17 cellular contexts compared by ENCODE assay signal in the genomic region with DNA sequence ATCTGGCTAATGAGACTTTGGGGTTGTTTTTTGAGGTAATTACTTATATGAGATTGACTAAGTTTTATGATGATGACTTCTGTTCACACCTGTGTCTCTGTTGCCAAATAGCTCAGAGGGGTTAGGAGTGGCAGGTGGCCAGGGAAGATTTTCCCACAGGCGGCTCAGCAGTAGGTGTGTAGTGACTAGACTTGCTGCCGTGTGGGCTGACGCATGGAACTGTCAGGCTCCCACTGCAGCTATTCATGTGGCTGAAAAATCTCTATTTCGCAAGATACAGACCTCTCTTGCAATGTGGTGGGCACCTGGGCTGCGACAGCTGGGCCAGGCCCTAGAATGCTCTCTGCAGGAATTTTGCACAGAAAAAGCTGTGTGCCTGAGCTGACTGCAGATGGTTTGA. TPM values are rescaled to one million over a fixed set of nuclear protein-coding genes. Genes with fewer than 3 reads are reported as not detected.
DNase-seq lines count a peak whose midpoint lies in the region; ATAC-seq and TF ChIP-seq lines count a peak whose summit lies in the region.
"Had no signal": no experiment of that assay in that cellular context is flagged by ENCODE, and none has a peak within 500 bp of the region (broad histone marks: within the 10 kb centered on the region; RNA-seq: fewer than 3 reads in every experiment).

No MANE protein-coding gene starts in this region.

- dilution Hi-C loops in mammary epithelial cell (cut with HindIII; ENCODE audit: low sequenced_read_pairs), result no loop called here

- H3K4me1 ChIP-seq in GM23248 (ENCODE audit: insufficient read depth) (peaks cover 34% of the 10 kb centered on the region), mammary epithelial cell (ENCODE audit: insufficient read depth, low read length) (peaks cover 43% of the 10 kb centered on the region)

- no peak for ATAC-seq in HG03457 (IDR thresholded peaks at IDR 0.05; ENCODE audit: unreplicated experiment)
- ATAC-seq: left colon had no signal

- H3K9ac ChIP-seq in GM23248 (no peak overlapping the region), mammary epithelial cell (ENCODE audit: insufficient read depth, low read length) (no peak overlapping the region), neural cell (ENCODE audit: low read length) (peak overlapping the region; percentile 25)

- H2AFZ ChIP-seq in GM23248 (no peak overlapping the region), mammary epithelial cell (ENCODE audit: low read depth, low read length) (no peak overlapping the region), neural cell (ENCODE audit: low read depth, low read length) (no peak overlapping the region)
- H2AFZ ChIP-seq: hepatocyte had no signal

- no peak for TF ChIP-seq CTCF in mammary epithelial cell (conservative IDR thresholded peaks at IDR 0.05 in 1 of 2, IDR thresholded peaks at IDR 0.05 in 1 of 2; ENCODE audit: extremely low read depth in 1 of 2, insufficient read depth in 1 of 2, low read depth in 1 of 2, low read length in 2 of 2)
- TF ChIP-seq CTCF in neural cell (IDR thresholded peaks at IDR 0.05; ENCODE audit: poor library complexity, severe bottlenecking), result no peak

- TF ChIP-seq RAD21 in neural cell (conservative IDR thresholded peaks at IDR 0.05), result no peak

- no peaks in the 10 kb centered on the region for H3K79me2 ChIP-seq in GM23248 (ENCODE audit: insufficient read depth)
- H3K79me2 ChIP-seq in mammary epithelial cell (ENCODE audit: insufficient read depth, low read length), result peaks cover 10% of the 10 kb centered on the region
- H3K79me2 ChIP-seq in neural cell (replicated peaks; ENCODE audit: insufficient read depth, low read length), result no peaks in the 10 kb centered on the region
- H3K79me2 ChIP-seq: hepatocyte had no signal

- in situ Hi-C loops in GM23248 (cut with MboI) (no loop called here), mammary epithelial cell (cut with MboI; ENCODE audit: low sequenced_read_pairs in 2 of 2) (no loop called here)

- peaks cover 21% of the 10 kb centered on the region for H3F3A ChIP-seq in GM23248 (ENCODE audit: insufficient read depth)
- peaks cover 3% of the 10 kb centered on the region for H3F3A ChIP-seq in neural cell (ENCODE audit: insufficient read depth, low read length, poor library complexity, severe bottlenecking)

- H3K9me2 ChIP-seq in GM23248 (ENCODE audit: insufficient read depth), result no peaks in the 10 kb centered on the region
- no peaks in the 10 kb centered on the region for H3K9me2 ChIP-seq in neural cell (ENCODE audit: insufficient read depth, low read length)

- H3K27me3 ChIP-seq in GM23248 (replicated peaks; ENCODE audit: insufficient read depth) (no peaks in the 10 kb centered on the region), mammary epithelial cell (ENCODE audit: insufficient read depth, low read length) (no peaks in the 10 kb centered on the region), neural cell (ENCODE audit: insufficient read depth, low read depth, low read length) (no peaks in the 10 kb centered on the region)
- H3K27me3 ChIP-seq: adrenal gland, hepatocyte had no signal

- H3K27ac ChIP-seq in GM23248 (no peak overlapping the region), mammary epithelial cell (ENCODE audit: insufficient read depth, low read depth, low read length) (peak overlapping the region; percentile 38), neural cell (ENCODE audit: low read length) (peak overlapping the region; percentile 57)
- H3K27ac ChIP-seq: adrenal gland, hepatocyte had no signal

- no peaks in the 10 kb centered on the region for H3K9me3 ChIP-seq in GM23248 (ENCODE audit: low read depth)
- H3K9me3 ChIP-seq in mammary epithelial cell (replicated peaks; ENCODE audit: insufficient read depth, low read length), result peaks cover 18% of the 10 kb centered on the region
- no peaks in the 10 kb centered on the region for H3K9me3 ChIP-seq in neural cell (ENCODE audit: low read length)
- H3K9me3 ChIP-seq: adrenal gland had no signal

- no TSS peak for BruUV-seq in mammary epithelial cell (replicated peaks; lab: Mats Ljungman, UMichigan)

- intact Hi-C loops in mammary epithelial cell (cut with micrococcal nuclease), result loop anchor here (1.0 to 5.0 kb wide), 6 partner anchors 52 to 222 kb away; a partner anchor contains a TSS

- H3K4me3 ChIP-seq in GM23248, result no peak overlapping the region
- peak overlapping the region in 1 of 3 experiments; percentile 30 for H3K4me3 ChIP-seq in mammary epithelial cell (replicated peaks in 1 of 3; ENCODE audit: insufficient read depth in 1 of 3, low read depth in 2 of 3, low read length in 3 of 3)
- H3K4me3 ChIP-seq in neural cell (ENCODE audit: low read length), result no peak overlapping the region
- H3K4me3 ChIP-seq: adrenal gland, hepatocyte had no signal

- no peak overlapping the region for H3K4me2 ChIP-seq in GM23248 (ENCODE audit: unreplicated experiment)
- H3K4me2 ChIP-seq in mammary epithelial cell (ENCODE audit: insufficient read depth, low read depth, low read length), result peak overlapping the region; percentile 25
- H3K4me2 ChIP-seq in neural cell (ENCODE audit: low read length), result no peak overlapping the region
- H3K4me2 ChIP-seq: hepatocyte had no signal

- H3K36me3 ChIP-seq in GM23248 (ENCODE audit: low read depth) (no peaks in the 10 kb centered on the region), mammary epithelial cell (ENCODE audit: insufficient read depth, low read length) (no peaks in the 10 kb centered on the region), neural cell (ENCODE audit: insufficient read depth, low read length) (no peaks in the 10 kb centered on the region)
- H3K36me3 ChIP-seq: adrenal gland had no signal

- H4K20me1 ChIP-seq in GM23248 (ENCODE audit: insufficient read depth), result no peaks in the 10 kb centered on the region
- H4K20me1 ChIP-seq in mammary epithelial cell (ENCODE audit: insufficient read depth, low read length), result no peaks in the 10 kb centered on the region
- H4K20me1 ChIP-seq in neural cell (ENCODE audit: insufficient read depth), result no peaks in the 10 kb centered on the region

- CTCF ChIA-PET in mammary epithelial cell (lab: Charles Lee; ENCODE audit: low non-redundant PET), result interaction anchor here (0.7 kb wide), 1 partner anchor 62 kb away, joined by 4 read pairs; no protein-coding TSS in a partner anchor

- WGBS in GM23248 (ENCODE audit: low coverage in 1 of 2, low lambda C conversion rate in 2 of 2, missing lambda C conversion rate in 2 of 2), 2 experiments, result 72 to 82% methylated on average over 5 of the region's 5 CpGs
- 0% methylated on average over 5 of the region's 5 CpGs for WGBS in mammary epithelial cell (ENCODE audit: low coverage, missing lambda C conversion rate)

- DNase-seq in GM23248 (peak; percentile 57), NCI-H2171 (lab: John Stamatoyannopoulos, UW) (peak; percentile 9), mammary epithelial cell (peak; percentile 86), superior temporal gyrus (ENCODE audit: extremely low spot score) (no peak), iPS-NIHi11 (ENCODE audit: low spot score) (no peak), HK-2 (ENCODE audit: unreplicated experiment) (no peak)
- DNase-seq: activated CD4-positive, alpha-beta T cell treated with anti-CD3 and anti-CD28 coated beads for 48 hours; activated T-cell treated with anti-CD3 and anti-CD28 coated beads, Interleukin-2, amount 50 U/mL, for 24 hours; adrenal gland; CD4-positive, CD25-positive, alpha-beta regulatory T cell; DMS79 treated with DMSO at 0.1 percent for 48 hours; left colon; NCI-H2107 had no signal

- TF ChIP-seq EP300 in neural cell (conservative IDR thresholded peaks at IDR 0.05; ENCODE audit: poor library complexity, severe bottlenecking), result no peak

TF ChIP-seq in neural cell, 6 proteins besides CTCF, POLR2A, EP300 and RAD21 (continues in another document):
- TF ChIP-seq MXI1 (conservative IDR thresholded peaks at IDR 0.05; ENCODE audit: poor library complexity, severe bottlenecking), result no peak
- TF ChIP-seq, protein P1, sequence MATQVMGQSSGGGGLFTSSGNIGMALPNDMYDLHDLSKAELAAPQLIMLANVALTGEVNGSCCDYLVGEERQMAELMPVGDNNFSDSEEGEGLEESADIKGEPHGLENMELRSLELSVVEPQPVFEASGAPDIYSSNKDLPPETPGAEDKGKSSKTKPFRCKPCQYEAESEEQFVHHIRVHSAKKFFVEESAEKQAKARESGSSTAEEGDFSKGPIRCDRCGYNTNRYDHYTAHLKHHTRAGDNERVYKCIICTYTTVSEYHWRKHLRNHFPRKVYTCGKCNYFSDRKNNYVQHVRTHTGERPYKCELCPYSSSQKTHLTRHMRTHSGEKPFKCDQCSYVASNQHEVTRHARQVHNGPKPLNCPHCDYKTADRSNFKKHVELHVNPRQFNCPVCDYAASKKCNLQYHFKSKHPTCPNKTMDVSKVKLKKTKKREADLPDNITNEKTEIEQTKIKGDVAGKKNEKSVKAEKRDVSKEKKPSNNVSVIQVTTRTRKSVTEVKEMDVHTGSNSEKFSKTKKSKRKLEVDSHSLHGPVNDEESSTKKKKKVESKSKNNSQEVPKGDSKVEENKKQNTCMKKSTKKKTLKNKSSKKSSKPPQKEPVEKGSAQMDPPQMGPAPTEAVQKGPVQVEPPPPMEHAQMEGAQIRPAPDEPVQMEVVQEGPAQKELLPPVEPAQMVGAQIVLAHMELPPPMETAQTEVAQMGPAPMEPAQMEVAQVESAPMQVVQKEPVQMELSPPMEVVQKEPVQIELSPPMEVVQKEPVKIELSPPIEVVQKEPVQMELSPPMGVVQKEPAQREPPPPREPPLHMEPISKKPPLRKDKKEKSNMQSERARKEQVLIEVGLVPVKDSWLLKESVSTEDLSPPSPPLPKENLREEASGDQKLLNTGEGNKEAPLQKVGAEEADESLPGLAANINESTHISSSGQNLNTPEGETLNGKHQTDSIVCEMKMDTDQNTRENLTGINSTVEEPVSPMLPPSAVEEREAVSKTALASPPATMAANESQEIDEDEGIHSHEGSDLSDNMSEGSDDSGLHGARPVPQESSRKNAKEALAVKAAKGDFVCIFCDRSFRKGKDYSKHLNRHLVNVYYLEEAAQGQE (IDR thresholded peaks at IDR 0.05; ENCODE audit: borderline replicate concordance), result no peak

RNA-seq across cellular contexts. Expression of a gene that starts 1.4 kb away (rescaled TPM):
- total RNA-seq in GM23248 (2014; rRNA removed; shearing (Covaris generic)), result 8.6 and 16.7 TPM in 2 replicates
- polyA plus RNA-seq in GM23248 (2016; fragmentation: Nextera tagmentation; extraction: Ambion mirVana) (10.4 and 11.9 TPM in 2 replicates), mammary epithelial cell (90.0 TPM), neural cell (8.9 and 9.2 TPM in 2 replicates)
- 100 to 1,000 TPM; 168 to 495 TPM for total RNA-seq in mammary epithelial cell
- polyA minus RNA-seq in mammary epithelial cell (92.4 TPM), neural cell (1.2 and 3.8 TPM in 2 replicates)
- total RNA-seq: CD4-positive, CD25-positive, alpha-beta regulatory T cell; left colon had no signal
- polyA plus RNA-seq: CD4-positive, CD25-positive, alpha-beta regulatory T cell had no signal

RNA-seq across cellular contexts. Expression of a gene that starts 27.7 kb away (rescaled TPM):
- total RNA-seq in GM23248 (2014; rRNA removed; shearing (Covaris generic)), result not detected in 2 replicates
- polyA plus RNA-seq in GM23248 (2016; fragmentation: Nextera tagmentation; extraction: Ambion mirVana) (not detected in 2 replicates), mammary epithelial cell (0.33 TPM), neural cell (0.41 TPM in 1 of 2 replicates, not detected in the other)
- under 1 TPM; 0.17 to 0.38 TPM for total RNA-seq in mammary epithelial cell
- polyA minus RNA-seq in mammary epithelial cell (not detected), neural cell (not detected in 2 replicates)
- total RNA-seq: CD4-positive, CD25-positive, alpha-beta regulatory T cell; epithelial cell of proximal tubule had no signal
- polyA plus RNA-seq: CD4-positive, CD25-positive, alpha-beta regulatory T cell had no signal

RNA-seq across cellular contexts. Expression of a gene that starts 50.3 kb away (rescaled TPM):
- total RNA-seq in GM23248 (2014; rRNA removed; shearing (Covaris generic)), result not detected in 2 replicates
- polyA plus RNA-seq in GM23248 (2016; fragmentation: Nextera tagmentation; extraction: Ambion mirVana), result 0.23 TPM in 1 of 2 replicates, not detected in the other
- total RNA-seq in mammary epithelial cell, result not detected
- polyA plus RNA-seq in mammary epithelial cell, result 0.75 TPM
- not detected for polyA minus RNA-seq in mammary epithelial cell
- not detected in 2 replicates for polyA plus RNA-seq in neural cell
- 0.46 and 0.49 TPM in 2 replicates for polyA minus RNA-seq in neural cell
- total RNA-seq: hepatocyte, left colon had no signal

Comparison
In these comparisons a context has a peak if more than half of its experiments do, and no peak if none do; other contexts are left out.
1. DNase-seq: peak in GM23248 (single experiment), NCI-H2171 (single experiment) and mammary epithelial cell (single experiment); none in superior temporal gyrus (single experiment), iPS-NIHi11 (single experiment) and HK-2 (single experiment).